ENCODE assay signal across 1 cellular context in the genomic region with DNA sequence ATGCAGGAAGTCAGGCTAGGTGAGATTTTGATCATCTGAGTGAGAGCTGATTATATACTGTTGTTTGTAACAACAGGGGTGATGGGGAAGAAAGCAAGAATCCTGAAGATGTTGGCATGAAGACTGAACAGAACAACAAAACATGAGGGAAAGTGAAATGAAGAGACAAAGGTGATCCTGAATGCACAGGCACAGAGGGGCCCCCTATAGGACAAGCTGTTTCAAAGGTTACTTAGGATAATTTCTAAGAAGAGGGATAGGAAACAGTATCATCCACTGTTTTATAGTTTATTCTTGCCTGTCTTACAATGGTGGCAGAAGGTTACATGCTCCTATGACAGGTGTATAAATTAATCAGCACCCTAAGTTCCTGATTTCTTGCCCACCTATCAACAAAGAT.
TF ChIP-seq lines count a peak whose summit lies in the region.

No MANE protein-coding gene starts in this region.

TF ChIP-seq in GM12878, 131 proteins besides CTCF, POLR2A, EP300 and RAD21:
- TF ChIP-seq SREBF2 (IDR thresholded peaks at IDR 0.05; ENCODE audit: low read length) (no peak), SMC3 (IDR thresholded peaks at IDR 0.05; ENCODE audit: borderline replicate concordance, low read length) (peak; percentile 30; the same call in 1 of the 2 replicates)
TF ChIP-seq in GM12878: peak in this region for 1.
